In genomic region chr16:48963306-48963705, GRCh38 we compare ENCODE assay signal across 16 cellular contexts.
DNase-seq lines count a peak whose midpoint lies in the region.
"Had no signal": no experiment of that assay in that cellular context is flagged by ENCODE, and none has a peak within 500 bp of the region (broad histone marks: within the 10 kb centered on the region; RNA-seq: fewer than 3 reads in every experiment).

No MANE protein-coding gene starts in this region.

- CTCF ChIA-PET in activated CD4-positive, alpha-beta memory T cell treated with anti-CD3 and anti-CD28 coated beads for 36 hours (lab: Charles Lee) = no interaction called here

- H3K27ac Mint-ChIP-seq in activated CD4-positive, alpha-beta memory T cell treated with anti-CD3 and anti-CD28 coated beads for 36 hours = no peak overlapping the region
- H3K27ac Mint-ChIP-seq: activated naive CD8-positive, alpha-beta T cell treated with anti-CD3 and anti-CD28 coated beads, Interleukin-2, amount 50 U/mL, for 24 hours; T-cell had no signal

- no peaks in the 10 kb centered on the region for H3K36me3 Mint-ChIP-seq in activated CD4-positive, alpha-beta memory T cell treated with anti-CD3 and anti-CD28 coated beads for 36 hours
- H3K36me3 Mint-ChIP-seq: T-cell had no signal

- intact Hi-C loops in activated CD4-positive, alpha-beta memory T cell treated with anti-CD3 and anti-CD28 coated beads for 36 hours (cut with micrococcal nuclease) = no loop called here

- no peak overlapping the region for H3K4me3 Mint-ChIP-seq in activated CD4-positive, alpha-beta memory T cell treated with anti-CD3 and anti-CD28 coated beads for 36 hours
- H3K4me3 Mint-ChIP-seq: activated naive CD8-positive, alpha-beta T cell treated with anti-CD3 and anti-CD28 coated beads, Interleukin-2, amount 50 U/mL, for 24 hours; T-cell had no signal

- H3K4me1 Mint-ChIP-seq in activated CD4-positive, alpha-beta memory T cell treated with anti-CD3 and anti-CD28 coated beads for 36 hours (ENCODE audit: low read depth) = no peaks in the 10 kb centered on the region
- H3K4me1 Mint-ChIP-seq: activated naive CD8-positive, alpha-beta T cell treated with anti-CD3 and anti-CD28 coated beads, Interleukin-2, amount 50 U/mL, for 24 hours; T-cell had no signal

- H3K9me3 Mint-ChIP-seq in activated CD4-positive, alpha-beta memory T cell treated with anti-CD3 and anti-CD28 coated beads for 36 hours = peaks cover 2% of the 10 kb centered on the region
- H3K9me3 Mint-ChIP-seq: activated naive CD8-positive, alpha-beta T cell treated with anti-CD3 and anti-CD28 coated beads, Interleukin-2, amount 50 U/mL, for 24 hours had no signal

- no peaks in the 10 kb centered on the region for H3K27me3 Mint-ChIP-seq in activated CD4-positive, alpha-beta memory T cell treated with anti-CD3 and anti-CD28 coated beads for 36 hours
- H3K27me3 Mint-ChIP-seq: activated naive CD8-positive, alpha-beta T cell treated with anti-CD3 and anti-CD28 coated beads, Interleukin-2, amount 50 U/mL, for 24 hours; T-cell had no signal

- peak; percentile 74 for DNase-seq in A172 (ENCODE audit: low spot score)
- DNase-seq in GM04504 (ENCODE audit: low read depth) = peak; percentile 66
- DNase-seq in RPMI7951 (ENCODE audit: low read depth) = peak; percentile 72
- peak; percentile 66 for DNase-seq in glomerular visceral epithelial cell (ENCODE audit: extremely low spot score)
- DNase-seq in NCI-H2227 treated with DMSO at 0.1 percent for 48 hours (lab: John Stamatoyannopoulos, UW) = no peak
- no peak for DNase-seq in epidermal melanocyte (ENCODE audit: insufficient read length, low spot score)
- no peak for DNase-seq in effector CD4-positive, alpha-beta T cell
- no peak for DNase-seq in activated CD4-positive, alpha-beta memory T cell treated with anti-CD3 and anti-CD28 coated beads for 36 hours
- DNase-seq: activated CD8-positive, alpha-beta memory T cell treated with anti-CD3 and anti-CD28 coated beads, Interleukin-2, amount 50 U/mL, for 48 hours; activated naive CD8-positive, alpha-beta T cell treated with anti-CD3 and anti-CD28 coated beads, Interleukin-2, amount 50 U/mL, for 24 hours; AML-193; esophagus squamous epithelium; NCI-H2107; pancreas; substantia nigra; T-cell had no signal

- POLR2A ChIA-PET in activated CD4-positive, alpha-beta memory T cell treated with anti-CD3 and anti-CD28 coated beads for 36 hours (lab: Charles Lee) = no interaction called here

Comparison
In these comparisons a context has a peak if more than half of its experiments do, and no peak if none do; other contexts are left out.
1. DNase-seq: peak in A172 (single experiment), GM04504 (single experiment), RPMI7951 (single experiment) and glomerular visceral epithelial cell (single experiment); none in NCI-H2227 treated with DMSO at 0.1 percent for 48 hours (single experiment), epidermal melanocyte (single experiment), effector CD4-positive, alpha-beta T cell (single experiment) and activated CD4-positive, alpha-beta memory T cell treated with anti-CD3 and anti-CD28 coated beads for 36 hours (single experiment).